9 cellular contexts compared by ENCODE assay signal in genomic region chr14:68663385-68664076, GRCh38.
DNase-seq lines count a peak whose midpoint lies in the region; ATAC-seq and TF ChIP-seq lines count a peak whose summit lies in the region.
"Had no signal": no experiment of that assay in that cellular context is flagged by ENCODE, and none has a peak within 500 bp of the region (broad histone marks: within the 10 kb centered on the region; RNA-seq: fewer than 3 reads in every experiment).

No MANE protein-coding gene starts in this region.

- TF ChIP-seq EP300 in stomach (IDR thresholded peaks at IDR 0.05), result no peak

- no peaks in the 10 kb centered on the region for H3K27me3 ChIP-seq in GM23248 (replicated peaks; ENCODE audit: insufficient read depth)
- no peaks in the 10 kb centered on the region for H3K27me3 ChIP-seq in stomach

- in situ Hi-C loops in GM23248 (cut with MboI), result no loop called here

- no peak for TF ChIP-seq POLR2A in stomach (IDR thresholded peaks at IDR 0.05)
- TF ChIP-seq POLR2A in erythroblast (IDR thresholded peaks at IDR 0.05; ENCODE audit: low read length), result no peak

- POLR2A ChIA-PET in WTC11 (lab: Charles Lee), result no interaction called here

- intact Hi-C loops in stomach (cut with DNase I; ENCODE audit: low total_unique reads), result no loop called here

- peak overlapping the region; percentile 5 for H3K4me2 ChIP-seq in GM23248 (ENCODE audit: unreplicated experiment)

- no peaks in the 10 kb centered on the region for H3K36me3 ChIP-seq in GM23248 (ENCODE audit: low read depth)
- H3K36me3 ChIP-seq in stomach, result no peaks in the 10 kb centered on the region

- 0 out of 2 replicates have a peak, but pooled peaks cover 4% of the 10 kb centered on the region for H3K9me3 Mint-ChIP-seq in WTC11

- H3K9me2 ChIP-seq in GM23248 (ENCODE audit: insufficient read depth), result no peaks in the 10 kb centered on the region

- no peak overlapping the region for H3K4me3 Mint-ChIP-seq in WTC11

- H3K27ac ChIP-seq in GM23248, result peak overlapping the region; percentile 45
- peak overlapping the region; percentile 19 to 77 (median 75) for H3K27ac ChIP-seq in stomach
- H3K27ac ChIP-seq: HL-60 had no signal

- CTCF ChIA-PET in WTC11 (lab: Charles Lee), result interaction anchor here (1.0 to 2.2 kb wide), 6 partner anchors 35 to 729 kb away, joined by 3 to 8 read pairs (median 4); no protein-coding TSS in a partner anchor

- DNase-seq in GM23248 (peak; percentile 82), WTC11 (ENCODE audit: low spot score) (no peak), islet precursor cell (peak; percentile 24), stomach (no peak), erythroblast (lab: John Stamatoyannopoulos, UW) (no peak), NCI-H446 treated with DMSO at 0.1 percent for 48 hours (lab: John Stamatoyannopoulos, UW) (no peak), NCI-H69 (lab: John Stamatoyannopoulos, UW) (no peak)

- no peak overlapping the region for H3K9ac ChIP-seq in GM23248

- peak overlapping the region; percentile 11; the same call in 1 of the 2 replicates for H3K27ac Mint-ChIP-seq in WTC11

- ATAC-seq in WTC11, result no peak

- no peaks in the 10 kb centered on the region for H3K79me2 ChIP-seq in GM23248 (ENCODE audit: insufficient read depth)

- H3K4me3 ChIP-seq in GM12875 (ENCODE audit: low read depth, low read length) (peak overlapping the region; percentile 36), GM23248 (no peak overlapping the region), stomach (peak overlapping the region in 1 of 4 donors; percentile 14)

- H3K4me1 Mint-ChIP-seq in WTC11, result peaks cover 24% of the 10 kb centered on the region

- no peak for TF ChIP-seq CTCF in GM12875 (IDR thresholded peaks at IDR 0.05; ENCODE audit: borderline replicate concordance, insufficient read depth, low read depth, low read length)
- TF ChIP-seq CTCF in WTC11 (IDR thresholded peaks at IDR 0.05), result no peak
- TF ChIP-seq CTCF in stomach (IDR thresholded peaks at IDR 0.05), result no peak

- H3F3A ChIP-seq in GM23248 (ENCODE audit: insufficient read depth), result peaks cover 50% of the 10 kb centered on the region

- no peaks in the 10 kb centered on the region for H3K9me3 ChIP-seq in GM23248 (ENCODE audit: low read depth)
- no peaks in the 10 kb centered on the region for H3K9me3 ChIP-seq in stomach

- no peaks in the 10 kb centered on the region for H4K20me1 ChIP-seq in GM23248 (ENCODE audit: insufficient read depth)

- no peak overlapping the region for H2AFZ ChIP-seq in GM23248

- H3K27me3 Mint-ChIP-seq in WTC11 (ENCODE audit: low read depth), result 0 out of 2 replicates have a peak, but pooled peaks cover 3% of the 10 kb centered on the region

- H3K36me3 Mint-ChIP-seq in WTC11, result no peaks in the 10 kb centered on the region

- H3K4me1 ChIP-seq in GM23248 (ENCODE audit: insufficient read depth) (peaks cover 70% of the 10 kb centered on the region), stomach (peaks cover 38 to 76% (median 53%) of the 10 kb centered on the region in 4 donors)

- WGBS in GM23248 (ENCODE audit: low coverage in 1 of 2, low lambda C conversion rate in 2 of 2, missing lambda C conversion rate in 2 of 2), 2 experiments, result 67 to 69% methylated on average over 9 of the region's 9 CpGs
- 76 to 84% (median 80%) methylated on average over 9 of the region's 9 CpGs for WGBS in stomach, 5 donors

TF ChIP-seq in WTC11, 78 proteins besides CTCF, POLR2A, EP300 and RAD21 (continues in another document):
- TF ChIP-seq IRF2 (CRISPR knock-in tag; IDR thresholded peaks at IDR 0.05; ENCODE audit: borderline replicate concordance, low read depth) (no peak), FOXJ3 (CRISPR knock-in tag; IDR thresholded peaks at IDR 0.05; ENCODE audit: borderline replicate concordance) (no peak), ZNF532 (CRISPR knock-in tag; IDR thresholded peaks at IDR 0.05; ENCODE audit: borderline replicate concordance) (no peak), E2F5 (CRISPR knock-in tag; IDR thresholded peaks at IDR 0.05) (no peak), SMAD4 (CRISPR knock-in tag; IDR thresholded peaks at IDR 0.05) (no peak), SP1 (CRISPR knock-in tag; conservative IDR thresholded peaks at IDR 0.05) (no peak), MAX (CRISPR knock-in tag; IDR thresholded peaks at IDR 0.05) (no peak), FOXP4 (CRISPR knock-in tag; IDR thresholded peaks at IDR 0.05) (no peak), TP53 (CRISPR knock-in tag; IDR thresholded peaks at IDR 0.05) (no peak), NR2C2 (CRISPR knock-in tag; IDR thresholded peaks at IDR 0.05) (no peak), CBFB (CRISPR knock-in tag; IDR thresholded peaks at IDR 0.05; ENCODE audit: low read depth) (no peak), AR (CRISPR knock-in tag; IDR thresholded peaks at IDR 0.05) (no peak)

Comparison
In these comparisons a context has a peak if more than half of its experiments do, and no peak if none do; other contexts are left out.
1. DNase-seq: peak in GM23248 (single experiment) and islet precursor cell (single experiment); none in WTC11 (single experiment), stomach (single experiment), erythroblast (0 of 2), NCI-H446 treated with DMSO at 0.1 percent for 48 hours (single experiment) and NCI-H69 (single experiment).